In genomic region chr3:98778852-98779379, GRCh38 we compare ENCODE assay signal across 9 cellular contexts. TPM values are rescaled to one million over a fixed set of nuclear protein-coding genes. Genes with fewer than 3 reads are reported as not detected.
A peak's percentile ranks its signal among the peaks of the same experiment; 100 is the strongest.
DNase-seq lines count a peak whose midpoint lies in the region; ATAC-seq and TF ChIP-seq lines count a peak whose summit lies in the region.
"Had no signal": no experiment of that assay in that cellular context is flagged by ENCODE, and none has a peak within 500 bp of the region (broad histone marks: within the 10 kb centered on the region; RNA-seq: fewer than 3 reads in every experiment).

No MANE protein-coding gene starts in this region.

- H3K4me1 ChIP-seq in ascending aorta: peaks cover 13 to 60% of the 10 kb centered on the region in 2 donors
- H3K4me1 ChIP-seq in hepatocyte (ENCODE audit: insufficient read depth): peaks cover 32% of the 10 kb centered on the region
- peaks cover 0 to 7% (median 3%) of the 10 kb centered on the region in 4 donors for H3K4me1 ChIP-seq in transverse colon
- H3K4me1 ChIP-seq: A549 had no signal

- no peak for DNase-seq in activated CD4-positive, alpha-beta T cell treated with anti-CD3 and anti-CD28 coated beads for 36 hours
- no peak for DNase-seq in activated CD4-positive, alpha-beta T cell treated with anti-CD3 and anti-CD28 coated beads, Interleukin-2, amount 50 U/mL, for 4 hours
- DNase-seq in ascending aorta (ENCODE audit: low spot score in 2 of 2) (no peak), hepatocyte (ENCODE audit: low spot score) (peak; percentile 77), transverse colon (no peak), activated gamma-delta T cell treated with Interleukin-2 at 50 U/mL for 16 hours (no peak)
- DNase-seq in effector CD8-positive, alpha-beta T cell (lab: John Stamatoyannopoulos, UW): no peak

- H3K4me2 ChIP-seq in hepatocyte: no peak overlapping the region
- H3K4me2 ChIP-seq: A549 had no signal

- peaks cover 4% of the 10 kb centered on the region for H3K4me1 Mint-ChIP-seq in activated CD4-positive, alpha-beta T cell treated with anti-CD3 and anti-CD28 coated beads for 36 hours

- intact Hi-C loops in activated CD4-positive, alpha-beta T cell treated with anti-CD3 and anti-CD28 coated beads for 36 hours (cut with DNase I, micrococcal nuclease): no loop called here
- intact Hi-C loops in ascending aorta (cut with DNase I): loop anchor here (5.0 kb wide), 1 partner anchor 92 kb away; no protein-coding TSS in a partner anchor
- intact Hi-C loops in transverse colon (cut with DNase I; ENCODE audit: low total_unique reads): no loop called here

- CTCF ChIA-PET in activated CD4-positive, alpha-beta T cell treated with anti-CD3 and anti-CD28 coated beads for 36 hours (lab: Charles Lee): interaction anchor here (2.0 to 2.1 kb wide), 2 partner anchors 12 to 177 kb away, joined by 6 to 7 read pairs; no protein-coding TSS in a partner anchor

- POLR2A ChIA-PET in activated CD4-positive, alpha-beta T cell treated with anti-CD3 and anti-CD28 coated beads for 36 hours (lab: Charles Lee): no interaction called here

- H3K9me3 ChIP-seq in ascending aorta (no peaks in the 10 kb centered on the region), hepatocyte (ENCODE audit: low read depth) (no peaks in the 10 kb centered on the region), transverse colon (no peaks in the 10 kb centered on the region)
- H3K9me3 ChIP-seq: A549 had no signal

- no peak for TF ChIP-seq POLR2A in transverse colon (IDR thresholded peaks at IDR 0.05)

- TF ChIP-seq EP300 in transverse colon (IDR thresholded peaks at IDR 0.05; ENCODE audit: low read depth): no peak

- no peak overlapping the region for H3K27ac Mint-ChIP-seq in activated CD4-positive, alpha-beta T cell treated with anti-CD3 and anti-CD28 coated beads for 36 hours

- H4K20me1 ChIP-seq in hepatocyte (ENCODE audit: insufficient read depth, poor library complexity, severe bottlenecking): no peaks in the 10 kb centered on the region

- no peak overlapping the region for H3K4me3 ChIP-seq in ascending aorta
- no peak overlapping the region for H3K4me3 ChIP-seq in hepatocyte
- H3K4me3 ChIP-seq in transverse colon: no peak overlapping the region
- H3K4me3 ChIP-seq: A549 had no signal

- no peaks in the 10 kb centered on the region for H3K36me3 ChIP-seq in ascending aorta
- no peaks in the 10 kb centered on the region for H3K36me3 ChIP-seq in hepatocyte (replicated peaks; ENCODE audit: insufficient read depth, low read depth)
- H3K36me3 ChIP-seq in transverse colon: no peaks in the 10 kb centered on the region

- no peaks in the 10 kb centered on the region for H3K9me2 ChIP-seq in hepatocyte (replicated peaks; ENCODE audit: insufficient read depth)

- H3K4me3 Mint-ChIP-seq in activated CD4-positive, alpha-beta T cell treated with anti-CD3 and anti-CD28 coated beads for 36 hours: no peak overlapping the region

- H3K27me3 ChIP-seq in ascending aorta (no peaks in the 10 kb centered on the region), hepatocyte (no peaks in the 10 kb centered on the region), transverse colon (no peaks in the 10 kb centered on the region)

- no peak overlapping the region for H2AFZ ChIP-seq in hepatocyte

- no peaks in the 10 kb centered on the region for H3K36me3 Mint-ChIP-seq in activated CD4-positive, alpha-beta T cell treated with anti-CD3 and anti-CD28 coated beads for 36 hours (ENCODE audit: low read depth)

- in situ Hi-C loops in transverse colon (cut with MboI; ENCODE audit: low pct_ligation_motif_present in 1 of 4, low pct_unique_long_range_greater_than_20kb in 1 of 4, low sequenced_read_pairs in 3 of 4): no loop called here

- 45% methylated on average over 5 of the region's 5 CpGs for WGBS in hepatocyte (ENCODE audit: low lambda C conversion rate, missing lambda C conversion rate)
- 33 to 40% methylated on average over 2 to 5 of the region's 5 CpGs for WGBS in transverse colon (ENCODE audit: low coverage in 1 of 2), 2 donors

- H3K27ac ChIP-seq in ascending aorta (peak overlapping the region; percentile 76 to 77), hepatocyte (peak overlapping the region; percentile 78), transverse colon (peak overlapping the region in 3 of 4 donors; percentile 4 to 43 (median 26))
- H3K27ac ChIP-seq: A549 had no signal

- TF ChIP-seq CTCF in ascending aorta (IDR thresholded peaks at IDR 0.05) (no peak), hepatocyte (IDR thresholded peaks at IDR 0.05; ENCODE audit: poor library complexity) (no peak), transverse colon (IDR thresholded peaks at IDR 0.05) (no peak)

- H3K27me3 Mint-ChIP-seq in activated CD4-positive, alpha-beta T cell treated with anti-CD3 and anti-CD28 coated beads for 36 hours: peaks cover 18% of the 10 kb centered on the region

- no peaks in the 10 kb centered on the region for H3K79me2 ChIP-seq in hepatocyte

- H3K9me3 Mint-ChIP-seq in activated CD4-positive, alpha-beta T cell treated with anti-CD3 and anti-CD28 coated beads for 36 hours (ENCODE audit: low read depth): no peaks in the 10 kb centered on the region

- peak; percentile 36 for ATAC-seq in activated CD4-positive, alpha-beta T cell treated with anti-CD3 and anti-CD28 coated beads for 36 hours
- no peak for ATAC-seq in GM19395 (IDR thresholded peaks at IDR 0.05; ENCODE audit: unreplicated experiment)

RNA-seq across cellular contexts. Expression of gene ST3GAL6, which starts 15.8 kb away (rescaled TPM):
- not detected for total RNA-seq in activated CD4-positive, alpha-beta T cell treated with anti-CD3 and anti-CD28 coated beads for 36 hours
- total RNA-seq in ascending aorta: 2.7 TPM
- 15.0 and 16.1 TPM in 2 replicates for total RNA-seq in hepatocyte
- polyA plus RNA-seq in hepatocyte: 9.6 and 13.1 TPM in 2 replicates
- total RNA-seq in transverse colon: 1 to 10 TPM; 2.2 to 9.7 (median 2.6) TPM

Comparison
In these comparisons a context has a peak if more than half of its experiments do, and no peak if none do; other contexts are left out.
1. H3K27ac ChIP-seq: peak in every context shown above with its lines; median percentile 78 in hepatocyte; 76 in ascending aorta; 26 in transverse colon.